ENCODE assay signal across 31 cellular contexts in the genomic region with DNA sequence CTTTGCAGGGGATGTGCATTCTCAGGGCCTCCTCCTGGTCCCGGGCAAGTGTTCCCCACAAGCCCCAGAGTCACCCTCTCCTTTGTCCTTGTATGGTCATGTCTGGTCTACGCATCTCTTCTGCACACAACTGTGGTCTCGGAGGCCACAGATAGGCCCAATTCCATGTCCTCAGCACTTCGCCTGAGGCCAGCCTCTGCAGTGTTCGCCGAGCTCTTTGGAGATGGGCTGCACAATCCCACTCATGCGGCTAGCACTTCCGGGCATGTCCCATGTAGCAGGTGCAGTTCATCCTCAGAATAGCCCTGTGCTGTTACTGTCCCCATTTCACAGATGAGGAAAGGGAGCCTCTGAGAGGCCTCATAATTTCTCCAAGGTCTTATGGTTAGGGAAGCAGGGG. TPM values are rescaled to one million over a fixed set of nuclear protein-coding genes. Genes with fewer than 3 reads are reported as not detected.
"Had no signal": no experiment of that assay in that cellular context is flagged by ENCODE, and none has a peak within 500 bp of the region (broad histone marks: within the 10 kb centered on the region; RNA-seq: fewer than 3 reads in every experiment).

No MANE protein-coding gene starts in this region.

- H3K4me1 ChIP-seq: adrenal gland, SJCRH30 had no signal

- H3K4me3 Mint-ChIP-seq: activated CD4-positive, alpha-beta T cell treated with anti-CD3 and anti-CD28 coated beads, Interleukin-2, amount 10 ng/mL, durations not matched to agents 24 days and 14 days; activated CD8-positive, alpha-beta T cell treated with anti-CD3 and anti-CD28 coated beads for 36 hours; activated naive CD4-positive, alpha-beta T cell treated with anti-CD3 and anti-CD28 coated beads, Interleukin-2, amount 50 U/mL, for 24 hours; activated T-cell treated with anti-CD3 and anti-CD28 coated beads, Interleukin-2, amount 50 U/mL, for 72 hours; activated T-helper 17 cell treated with anti-CD3 and anti-CD28 coated beads, Interleukin-2, amount 50 U/mL, for 72 hours; brain had no signal

- H3K27ac ChIP-seq: adrenal gland, SJCRH30, SK-N-MC had no signal

- H3K9me3 Mint-ChIP-seq: activated CD4-positive, alpha-beta T cell treated with anti-CD3 and anti-CD28 coated beads, Interleukin-2, amount 10 ng/mL, durations not matched to agents 24 days and 14 days; activated CD8-positive, alpha-beta T cell treated with anti-CD3 and anti-CD28 coated beads for 36 hours; activated naive CD4-positive, alpha-beta T cell treated with anti-CD3 and anti-CD28 coated beads, Interleukin-2, amount 50 U/mL, for 24 hours; activated T-cell treated with anti-CD3 and anti-CD28 coated beads, Interleukin-2, amount 50 U/mL, for 72 hours; activated T-helper 17 cell treated with anti-CD3 and anti-CD28 coated beads, Interleukin-2, amount 50 U/mL, for 72 hours; brain had no signal

- DNase-seq: activated CD4-positive, alpha-beta T cell treated with anti-CD3 and anti-CD28 coated beads, Interleukin-2, amount 10 ng/mL, durations not matched to agents 24 days and 14 days; activated CD4-positive, alpha-beta T cell treated with anti-CD3 and anti-CD28 coated beads, Interleukin-2, amount 50 U/mL, for 4 hours; activated CD8-positive, alpha-beta T cell treated with anti-CD3 and anti-CD28 coated beads for 36 hours; activated gamma-delta T cell treated with Interleukin-2 at 50 U/mL for 16 hours; activated T-cell treated with anti-CD3 and anti-CD28 coated beads, Interleukin-2, amount 50 U/mL, for 1 hour; activated T-cell treated with anti-CD3 and anti-CD28 coated beads, Interleukin-2, amount 50 U/mL, for 72 hours; adrenal gland; caudate nucleus; cerebellar nuclear complex; Kasumi-1; KG1; MG63; NCI-H1048; NCI-H1105 treated with DMSO at 0.1 percent for 48 hours; NCI-H1436; NCI-H1694; NCI-H1930; NCI-H2081 treated with DMSO at 0.1 percent for 48 hours; NCI-H226; NCI-H446 treated with DMSO at 0.1 percent for 48 hours; NCI-H524; NCI-H69; SHP77; SJCRH30; T1000 had no signal

- ATAC-seq: activated CD8-positive, alpha-beta T cell treated with anti-CD3 and anti-CD28 coated beads for 36 hours; activated T-cell treated with anti-CD3 and anti-CD28 coated beads, Interleukin-2, amount 50 U/mL, for 72 hours; activated T-helper 17 cell treated with anti-CD3 and anti-CD28 coated beads, Interleukin-2, amount 50 U/mL, for 72 hours; Panc1 had no signal

- H3K27ac Mint-ChIP-seq: activated CD4-positive, alpha-beta T cell treated with anti-CD3 and anti-CD28 coated beads, Interleukin-2, amount 10 ng/mL, durations not matched to agents 24 days and 14 days; activated CD8-positive, alpha-beta T cell treated with anti-CD3 and anti-CD28 coated beads for 36 hours; activated naive CD4-positive, alpha-beta T cell treated with anti-CD3 and anti-CD28 coated beads, Interleukin-2, amount 50 U/mL, for 24 hours; activated T-cell treated with anti-CD3 and anti-CD28 coated beads, Interleukin-2, amount 50 U/mL, for 72 hours; activated T-helper 17 cell treated with anti-CD3 and anti-CD28 coated beads, Interleukin-2, amount 50 U/mL, for 72 hours; brain had no signal

- H3K4me3 ChIP-seq: adrenal gland, MG63, SJCRH30, SK-N-MC had no signal

- H3K27me3 Mint-ChIP-seq: activated CD4-positive, alpha-beta T cell treated with anti-CD3 and anti-CD28 coated beads, Interleukin-2, amount 10 ng/mL, durations not matched to agents 24 days and 14 days; activated CD8-positive, alpha-beta T cell treated with anti-CD3 and anti-CD28 coated beads for 36 hours; activated naive CD4-positive, alpha-beta T cell treated with anti-CD3 and anti-CD28 coated beads, Interleukin-2, amount 50 U/mL, for 24 hours; activated T-helper 17 cell treated with anti-CD3 and anti-CD28 coated beads, Interleukin-2, amount 50 U/mL, for 72 hours had no signal

- H3K36me3 ChIP-seq: adrenal gland, MG63, SJCRH30 had no signal

- H3K9me3 ChIP-seq: adrenal gland, MG63, SJCRH30 had no signal

- H3K27me3 ChIP-seq: adrenal gland, MG63, SJCRH30 had no signal

- H3K36me3 Mint-ChIP-seq: brain had no signal

- FAIRE-seq: bronchial epithelial cell had no signal

- H3K4me1 Mint-ChIP-seq: brain had no signal

RNA-seq across cellular contexts. Expression of gene PARVG, which starts 7.6 kb away (rescaled TPM):
- total RNA-seq: bronchial epithelial cell, SJCRH30 had no signal
